ENCODE assay signal across 16 cellular contexts in the genomic region with DNA sequence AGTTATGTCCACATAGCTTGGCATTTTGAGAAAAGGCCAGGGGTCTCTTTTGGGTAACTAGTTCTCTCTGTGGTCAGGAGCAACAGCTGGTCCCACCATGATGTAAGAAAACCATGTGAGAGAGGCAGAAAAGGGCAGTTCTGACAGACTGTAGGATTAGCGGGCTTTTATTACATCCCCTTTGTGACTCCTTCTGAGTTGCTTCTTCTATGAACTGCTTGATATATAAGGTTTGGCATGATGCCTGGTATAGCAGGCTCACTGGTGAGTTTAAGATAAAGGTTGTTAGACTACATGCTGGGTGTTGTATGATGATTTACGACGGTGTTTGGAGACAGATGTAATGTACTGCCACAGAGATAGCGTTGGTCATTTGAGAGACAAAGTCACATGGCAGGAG.
DNase-seq lines count a peak whose midpoint lies in the region; ATAC-seq and TF ChIP-seq lines count a peak whose summit lies in the region.
"Had no signal": no experiment of that assay in that cellular context is flagged by ENCODE, and none has a peak within 500 bp of the region (broad histone marks: within the 10 kb centered on the region; RNA-seq: fewer than 3 reads in every experiment).

No MANE protein-coding gene starts in this region.

- no peaks in the 10 kb centered on the region for H4K20me1 ChIP-seq in fibroblast of lung (ENCODE audit: control insufficient read depth, extremely low read depth, insufficient read depth, low read length)

- H3K4me3 ChIP-seq in fibroblast of lung (replicated peaks in 1 of 4; ENCODE audit: control extremely low read depth in 1 of 4, insufficient read depth in 1 of 4, low read depth in 3 of 4, low read length in 4 of 4), result no peak overlapping the region
- H3K4me3 ChIP-seq: body of pancreas, coronary artery had no signal

- no peak overlapping the region for H3K4me2 ChIP-seq in fibroblast of lung (ENCODE audit: extremely low read depth, insufficient read depth, low read length)

- DNase-seq in H4 (ENCODE audit: low spot score) (peak; percentile 4), NCI-H146 (lab: John Stamatoyannopoulos, UW) (peak; percentile 48), RKO (ENCODE audit: low spot score) (peak; percentile 3), fibroblast of lung (ENCODE audit: low read depth in 2 of 2) (peak; percentile 9 to 75), SKM-1 treated with dmso at 0.1 percent for 144 hours (lab: John Stamatoyannopoulos, UW; ENCODE audit: unreplicated experiment) (no peak), AG20443 (ENCODE audit: low spot score) (no peak), iPS-NIHi7 (ENCODE audit: extremely low spot score) (no peak)
- DNase-seq: body of pancreas, hypothalamus, Kasumi-1, NCI-H187, NCI-H774 had no signal

- H3K79me2 ChIP-seq in fibroblast of lung (ENCODE audit: control insufficient read depth, insufficient read depth, low read length), result no peaks in the 10 kb centered on the region

- no peak overlapping the region for H3K27ac ChIP-seq in fibroblast of lung (ENCODE audit: insufficient read depth, low read length)
- H3K27ac ChIP-seq: body of pancreas, coronary artery had no signal

- no peaks in the 10 kb centered on the region for H3K4me1 ChIP-seq in fibroblast of lung (ENCODE audit: control insufficient read depth, extremely low read depth, insufficient read depth, low read length)

- no peak for ATAC-seq in HG02973 (IDR thresholded peaks at IDR 0.05; ENCODE audit: unreplicated experiment)
- ATAC-seq: activated naive CD4-positive, alpha-beta T cell treated with anti-CD3 and anti-CD28 coated beads, Interleukin-2, amount 50 U/mL, for 72 hours; body of pancreas; natural killer cell treated with Interleukin-12 subunit alpha and Interleukin-12 subunit beta and Interleukin-15 and Interleukin-18, amount 100 ng/mL, for 72 hours had no signal

- no peaks in the 10 kb centered on the region for H3K27me3 ChIP-seq in fibroblast of lung (ENCODE audit: control insufficient read depth, insufficient read depth, low read length)
- H3K27me3 ChIP-seq: body of pancreas had no signal

- no peak overlapping the region for H2AFZ ChIP-seq in fibroblast of lung (ENCODE audit: low read length)

- H3K9ac ChIP-seq in fibroblast of lung (ENCODE audit: insufficient read depth, low read length), result no peak overlapping the region

- no peak for TF ChIP-seq CTCF in fibroblast of lung (conservative IDR thresholded peaks at IDR 0.05 in 1 of 2, IDR thresholded peaks at IDR 0.05 in 1 of 2; ENCODE audit: low read depth in 1 of 2, low read length in 2 of 2)

- no peaks in the 10 kb centered on the region for H3K36me3 ChIP-seq in fibroblast of lung (ENCODE audit: control insufficient read depth, insufficient read depth, low read length)

- H3K9me3 ChIP-seq in fibroblast of lung (ENCODE audit: control insufficient read depth, insufficient read depth, low read depth, low read length), result no peaks in the 10 kb centered on the region
- H3K9me3 ChIP-seq: body of pancreas had no signal

Comparison
In these comparisons a context has a peak if more than half of its experiments do, and no peak if none do; other contexts are left out.
1. DNase-seq: peak in H4 (single experiment), NCI-H146 (single experiment), RKO (single experiment) and fibroblast of lung (2 of 2); none in SKM-1 treated with dmso at 0.1 percent for 144 hours (single experiment), AG20443 (single experiment) and iPS-NIHi7 (single experiment).